In genomic region chr14:24317141-24317927, GRCh38 we compare ENCODE assay signal across 13 cellular contexts. TPM values are rescaled to one million over a fixed set of nuclear protein-coding genes. Genes with fewer than 3 reads are reported as not detected.
DNase-seq lines count a peak whose midpoint lies in the region; ATAC-seq and TF ChIP-seq lines count a peak whose summit lies in the region.
"Had no signal": no experiment of that assay in that cellular context is flagged by ENCODE, and none has a peak within 500 bp of the region (broad histone marks: within the 10 kb centered on the region; RNA-seq: fewer than 3 reads in every experiment).

No MANE protein-coding gene starts in this region.

- no peaks in the 10 kb centered on the region for H3K9me3 Mint-ChIP-seq in activated naive CD8-positive, alpha-beta T cell treated with anti-CD3 and anti-CD28 coated beads, Interleukin-2, amount 50 U/mL, for 24 hours
- H3K9me3 Mint-ChIP-seq in activated naive CD8-positive, alpha-beta T cell treated with anti-CD3 and anti-CD28 coated beads for 36 hours, result no peaks in the 10 kb centered on the region
- H3K9me3 Mint-ChIP-seq: brain had no signal

- H3K27ac Mint-ChIP-seq in activated naive CD8-positive, alpha-beta T cell treated with anti-CD3 and anti-CD28 coated beads, Interleukin-2, amount 50 U/mL, for 24 hours, result no peak overlapping the region
- H3K27ac Mint-ChIP-seq in activated naive CD8-positive, alpha-beta T cell treated with anti-CD3 and anti-CD28 coated beads for 36 hours, result no peak overlapping the region
- H3K27ac Mint-ChIP-seq: brain had no signal

- H3K4me1 ChIP-seq in esophagus squamous epithelium (peaks cover 42 to 55% (median 53%) of the 10 kb centered on the region in 3 donors), vagina (peaks cover 46% of the 10 kb centered on the region), HAP-1 (no peaks in the 10 kb centered on the region)

- TF ChIP-seq POLR2A in esophagus squamous epithelium (IDR thresholded peaks at IDR 0.05), result no peak
- TF ChIP-seq POLR2A in vagina (IDR thresholded peaks at IDR 0.05), result no peak

- H3K4me3 Mint-ChIP-seq in activated naive CD8-positive, alpha-beta T cell treated with anti-CD3 and anti-CD28 coated beads, Interleukin-2, amount 50 U/mL, for 24 hours, result no peak overlapping the region
- H3K4me3 Mint-ChIP-seq in activated naive CD8-positive, alpha-beta T cell treated with anti-CD3 and anti-CD28 coated beads for 36 hours, result no peak overlapping the region
- H3K4me3 Mint-ChIP-seq: brain had no signal

- H3K4me1 Mint-ChIP-seq in activated naive CD8-positive, alpha-beta T cell treated with anti-CD3 and anti-CD28 coated beads, Interleukin-2, amount 50 U/mL, for 24 hours, result peaks cover 50% of the 10 kb centered on the region
- H3K4me1 Mint-ChIP-seq in activated naive CD8-positive, alpha-beta T cell treated with anti-CD3 and anti-CD28 coated beads for 36 hours, result peaks cover 36% of the 10 kb centered on the region
- H3K4me1 Mint-ChIP-seq: brain had no signal

- TF ChIP-seq CTCF in esophagus squamous epithelium (IDR thresholded peaks at IDR 0.05) (no peak), vagina (IDR thresholded peaks at IDR 0.05) (no peak)

- H3K27me3 ChIP-seq in esophagus squamous epithelium (peaks cover 0 to 27% (median 0%) of the 10 kb centered on the region in 4 donors), vagina (no peaks in the 10 kb centered on the region), HAP-1 (ENCODE audit: low read depth) (no peaks in the 10 kb centered on the region)
- H3K27me3 ChIP-seq: BLaER1 had no signal

- no peaks in the 10 kb centered on the region for H3K36me3 ChIP-seq in esophagus squamous epithelium
- no peaks in the 10 kb centered on the region for H3K36me3 ChIP-seq in vagina
- H3K36me3 ChIP-seq in HAP-1 (replicated peaks), result no peaks in the 10 kb centered on the region

- no peak for DNase-seq in activated naive CD8-positive, alpha-beta T cell treated with anti-CD3 and anti-CD28 coated beads, Interleukin-2, amount 50 U/mL, for 24 hours
- no peak for DNase-seq in activated naive CD8-positive, alpha-beta T cell treated with anti-CD3 and anti-CD28 coated beads for 36 hours
- DNase-seq in NCI-H226, result peak; percentile 64
- no peak for DNase-seq in esophagus squamous epithelium (lab: John Stamatoyannopoulos, UW)
- DNase-seq in vagina (ENCODE audit: extremely low spot score in 2 of 2), result no peak
- DNase-seq in HAP-1 (ENCODE audit: low spot score in 2 of 2), result no peak
- DNase-seq in NCI-H1930 (lab: John Stamatoyannopoulos, UW), result no peak
- DNase-seq in H4 (ENCODE audit: low spot score), result no peak
- DNase-seq: MM.1S, NCI-H446 had no signal

- intact Hi-C loops in esophagus squamous epithelium (cut with DNase I) (no loop called here), vagina (cut with DNase I) (no loop called here)

- ATAC-seq in activated naive CD8-positive, alpha-beta T cell treated with anti-CD3 and anti-CD28 coated beads, Interleukin-2, amount 50 U/mL, for 24 hours, result peak; percentile 42

- in situ Hi-C loops in HAP-1 (cut with MboI; ENCODE audit: low sequenced_read_pairs), result no loop called here

- H3K27ac ChIP-seq in esophagus squamous epithelium, result peak overlapping the region; percentile 86 to 97 (median 93)
- peak overlapping the region; percentile 87 for H3K27ac ChIP-seq in vagina
- H3K27ac ChIP-seq: BLaER1 had no signal

- no peaks in the 10 kb centered on the region for H3K27me3 Mint-ChIP-seq in activated naive CD8-positive, alpha-beta T cell treated with anti-CD3 and anti-CD28 coated beads, Interleukin-2, amount 50 U/mL, for 24 hours
- H3K27me3 Mint-ChIP-seq in activated naive CD8-positive, alpha-beta T cell treated with anti-CD3 and anti-CD28 coated beads for 36 hours, result no peaks in the 10 kb centered on the region

- H3K9me3 ChIP-seq in esophagus squamous epithelium (no peaks in the 10 kb centered on the region), vagina (no peaks in the 10 kb centered on the region), HAP-1 (no peaks in the 10 kb centered on the region)
- H3K9me3 ChIP-seq: BLaER1, lower lobe of right lung had no signal

- no peak overlapping the region for H3K4me3 ChIP-seq in esophagus squamous epithelium
- H3K4me3 ChIP-seq in vagina, result no peak overlapping the region
- H3K4me3 ChIP-seq in HAP-1, result no peak overlapping the region
- H3K4me3 ChIP-seq: BLaER1 had no signal

- peaks cover 19% of the 10 kb centered on the region for H3K36me3 Mint-ChIP-seq in activated naive CD8-positive, alpha-beta T cell treated with anti-CD3 and anti-CD28 coated beads, Interleukin-2, amount 50 U/mL, for 24 hours (ENCODE audit: low read depth)
- peaks cover 16% of the 10 kb centered on the region for H3K36me3 Mint-ChIP-seq in activated naive CD8-positive, alpha-beta T cell treated with anti-CD3 and anti-CD28 coated beads for 36 hours

- 67 to 74% methylated on average over 3 of the region's 3 CpGs for WGBS in esophagus squamous epithelium, 2 donors

RNA-seq across cellular contexts. Expression of gene LTB4R, which starts 6.0 kb away (rescaled TPM):
- total RNA-seq in activated naive CD8-positive, alpha-beta T cell treated with anti-CD3 and anti-CD28 coated beads for 36 hours, result 10 to 100 TPM in 1 of 2 experiments, 1 to 10 TPM in 1; 9.3 to 10.3 TPM
- total RNA-seq in esophagus squamous epithelium, result 10 to 100 TPM; 47.9 to 99.9 (median 85.4) TPM
- 35.1 TPM for total RNA-seq in vagina
- 0.39 and 0.41 TPM in 2 replicates for total RNA-seq in H4 (2014; rRNA removed; shearing (Covaris generic))

RNA-seq across cellular contexts. Expression of gene LTB4R2, which starts 7.4 kb away (rescaled TPM):
- total RNA-seq in activated naive CD8-positive, alpha-beta T cell treated with anti-CD3 and anti-CD28 coated beads for 36 hours, result 10 to 100 TPM; 11.5 TPM
- total RNA-seq in esophagus squamous epithelium (100 to 1,000 TPM in 3 of 4 donors, 10 to 100 TPM in 1; 66.0 to 169 (median 123) TPM), vagina (66.5 TPM)
- 0.33 and 0.45 TPM in 2 replicates for total RNA-seq in H4 (2014; rRNA removed; shearing (Covaris generic))

RNA-seq across cellular contexts. Expression of gene CIDEB, which starts 9.6 kb away (rescaled TPM):
- total RNA-seq in activated naive CD8-positive, alpha-beta T cell treated with anti-CD3 and anti-CD28 coated beads for 36 hours, result 1 to 10 TPM; 6.0 to 6.7 TPM
- 10 to 100 TPM; 18.3 to 41.4 (median 30.4) TPM for total RNA-seq in esophagus squamous epithelium
- 16.0 TPM for total RNA-seq in vagina
- total RNA-seq in H4 (2014; rRNA removed; shearing (Covaris generic)), result not detected in 2 replicates

RNA-seq across cellular contexts. Expression of gene ADCY4, which starts 17.5 kb away (rescaled TPM):
- total RNA-seq in activated naive CD8-positive, alpha-beta T cell treated with anti-CD3 and anti-CD28 coated beads for 36 hours, result 1 to 10 TPM in 1 of 2 experiments, under 1 TPM in 1; 0.70 to 1.0 TPM
- total RNA-seq in esophagus squamous epithelium (10 to 100 TPM in 2 of 4 donors, 1 to 10 TPM in 2; 3.1 to 23.1 (median 11.7) TPM), vagina (32.7 TPM)
- not detected in 2 replicates for total RNA-seq in H4 (2014; rRNA removed; shearing (Covaris generic))

RNA-seq across cellular contexts. Expression of gene NOP9, which starts 17.7 kb away (rescaled TPM):
- 10 to 100 TPM; 40.9 to 45.0 TPM for total RNA-seq in activated naive CD8-positive, alpha-beta T cell treated with anti-CD3 and anti-CD28 coated beads for 36 hours
- total RNA-seq in esophagus squamous epithelium (10 to 100 TPM; 18.0 to 29.8 (median 25.0) TPM), vagina (13.8 TPM)
- 5.7 and 6.3 TPM in 2 replicates for total RNA-seq in H4 (2014; rRNA removed; shearing (Covaris generic))
